Comparison of ENCODE assay signal across 31 cellular contexts in the genomic region with DNA sequence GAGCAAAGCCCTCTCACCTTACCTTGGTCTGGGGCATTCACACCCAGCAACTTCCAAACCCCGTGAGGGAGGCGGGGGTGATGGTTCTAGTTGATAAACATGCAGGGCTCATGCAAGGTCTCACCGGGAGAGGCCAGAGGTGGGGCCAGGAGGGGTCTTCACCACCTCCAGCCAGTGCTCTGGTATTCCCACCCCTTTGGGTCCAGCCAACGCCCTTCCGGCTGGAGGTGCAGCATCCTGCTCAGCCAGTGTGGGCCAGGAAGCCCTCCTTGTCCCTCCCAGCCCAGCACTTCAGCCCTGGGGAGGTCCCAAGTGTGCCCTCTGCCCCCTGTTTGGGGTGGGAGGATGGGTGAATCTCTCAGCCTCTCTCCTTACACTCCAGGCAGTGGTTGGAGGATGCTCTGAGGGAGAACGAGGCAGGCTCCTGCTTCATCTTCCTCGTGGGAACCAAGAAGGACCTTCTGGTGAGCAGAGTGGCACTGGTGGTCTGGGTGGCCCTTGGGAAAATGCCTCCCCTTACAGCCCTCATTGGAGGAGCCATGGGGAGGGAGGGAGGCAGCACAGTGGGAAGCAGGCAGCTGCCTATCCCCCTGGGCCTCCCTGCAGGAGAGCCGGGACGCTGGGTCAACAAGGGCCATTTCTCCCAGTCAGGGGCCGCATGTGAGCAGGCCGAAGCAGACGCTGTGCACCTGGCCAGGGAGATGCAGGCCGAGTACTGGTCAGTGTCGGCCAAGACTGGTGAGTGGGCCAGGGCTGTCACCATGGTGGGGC. TPM values are rescaled to one million over a fixed set of nuclear protein-coding genes. Genes with fewer than 3 reads are reported as not detected.
DNase-seq lines count a peak whose midpoint lies in the region; ATAC-seq, FAIRE-seq and TF ChIP-seq lines count a peak whose summit lies in the region.
"Had no signal": no experiment of that assay in that cellular context is flagged by ENCODE, and none has a peak within 500 bp of the region (broad histone marks: within the 10 kb centered on the region; RNA-seq: fewer than 3 reads in every experiment).

No MANE protein-coding gene starts in this region.

- H3K27ac ChIP-seq in right cardiac atrium (ENCODE audit: low read length) (no peak overlapping the region), endodermal cell (ENCODE audit: low read depth, low read length) (no peak overlapping the region)
- H3K27ac ChIP-seq: BLaER1 treated with 17β-estradiol and CSF1 and Interleukin-3, amounts not matched to agents 10 nM and 100 nM; SK-N-MC had no signal

- H3K4me1 ChIP-seq in right cardiac atrium (ENCODE audit: control insufficient read depth, insufficient read depth, low read length): no peaks in the 10 kb centered on the region
- H3K4me1 ChIP-seq in endodermal cell (ENCODE audit: control insufficient read depth, insufficient read depth, low read length): no peaks in the 10 kb centered on the region

- H3K36me3 Mint-ChIP-seq in endodermal cell (ENCODE audit: low read depth): no peaks in the 10 kb centered on the region

- DNase-seq in right cardiac atrium (peak in 2 of 3 donors; percentile 33 to 59), left ventricle myocardium superior (no peak), NCI-H146 treated with DMSO at 0.1 percent for 48 hours (lab: John Stamatoyannopoulos, UW; ENCODE audit: unreplicated experiment) (peak; percentile 73), endodermal cell (peak; percentile 74), urothelium cell line (ENCODE audit: low spot score) (no peak), frontal cortex (ENCODE audit: low spot score in 2 of 2) (no peak), AG08396 (ENCODE audit: low spot score) (no peak)
- DNase-seq: AML-193; Caco-2; CD4-positive, alpha-beta T cell; DMS79 treated with DMSO at 0.1 percent for 48 hours; GF-D8; KG1; NCI-H1048; NCI-H1436; NCI-H1930; NCI-H2107; NCI-H446 treated with DMSO at 0.1 percent for 48 hours; NCI-H526; OCI-M1; SIG-M5; SW 1271 had no signal

- H3K9me3 ChIP-seq in right cardiac atrium (ENCODE audit: control insufficient read depth, low read length) (no peaks in the 10 kb centered on the region), endodermal cell (ENCODE audit: control insufficient read depth, low read length) (no peaks in the 10 kb centered on the region)
- H3K9me3 ChIP-seq: BLaER1 treated with 17β-estradiol and CSF1 and Interleukin-3, amounts not matched to agents 10 nM and 100 nM; Caco-2 had no signal

- 80% methylated on average over 14 of the region's 14 CpGs for WGBS in right cardiac atrium
- WGBS in endodermal cell (ENCODE audit: insufficient coverage in 1 of 2, insufficient read length in 1 of 2), 2 experiments: 84% methylated on average over 14 of the region's 14 CpGs; no CpG with 5 or more reads in 1 of the 2 experiments

- no peaks in the 10 kb centered on the region for H3K36me3 ChIP-seq in endodermal cell (ENCODE audit: control insufficient read depth, insufficient read depth, low read length)
- H3K36me3 ChIP-seq: BLaER1 treated with 17β-estradiol and CSF1 and Interleukin-3, amounts not matched to agents 10 nM and 100 nM had no signal

- no peak for ATAC-seq in right cardiac atrium
- ATAC-seq in left ventricle myocardium superior: no peak
- no peak for ATAC-seq in HG03097 (IDR thresholded peaks at IDR 0.05; ENCODE audit: low FRiP score, unreplicated experiment)

- no peaks in the 10 kb centered on the region for H3K27me3 Mint-ChIP-seq in endodermal cell (ENCODE audit: insufficient read depth)
- H3K27me3 Mint-ChIP-seq: CD4-positive, alpha-beta T cell had no signal

- FAIRE-seq in urothelium cell line (lab: Jason Lieb, UNC) (peak; percentile 48), frontal cortex (lab: Jason Lieb, UNC) (no peak)
- FAIRE-seq: GM12891, RCC 7860 had no signal

- H3K27me3 ChIP-seq in right cardiac atrium (ENCODE audit: control insufficient read depth, insufficient read depth) (no peaks in the 10 kb centered on the region), endodermal cell (ENCODE audit: control insufficient read depth, insufficient read depth, low read length, poor library complexity, severe bottlenecking) (no peaks in the 10 kb centered on the region)
- H3K27me3 ChIP-seq: BLaER1 treated with 17β-estradiol and CSF1 and Interleukin-3, amounts not matched to agents 10 nM and 100 nM had no signal

- H3K9me3 Mint-ChIP-seq in endodermal cell: no peaks in the 10 kb centered on the region
- H3K9me3 Mint-ChIP-seq: CD4-positive, alpha-beta T cell; T-helper 1 cell treated with Interleukin-12 subunit alpha and Interleukin-12 subunit beta and Interleukin-4 antibody, amounts not matched to agents 30 μg/mL and 1 μg/mL, for 36 hours had no signal

- H3K4me1 Mint-ChIP-seq in endodermal cell: peaks cover 9% of the 10 kb centered on the region

- intact Hi-C loops in right cardiac atrium (cut with DNase I) (no loop called here), left ventricle myocardium superior (cut with micrococcal nuclease) (no loop called here)

- no peak overlapping the region for H3K27ac Mint-ChIP-seq in endodermal cell
- H3K27ac Mint-ChIP-seq: CD4-positive, alpha-beta T cell; T-helper 1 cell treated with Interleukin-12 subunit alpha and Interleukin-12 subunit beta and Interleukin-4 antibody, amounts not matched to agents 30 μg/mL and 1 μg/mL, for 36 hours had no signal

- no peak overlapping the region for H3K9ac ChIP-seq in endodermal cell (ENCODE audit: extremely low read depth, low read length, poor library complexity, severe bottlenecking)
- H3K9ac ChIP-seq: BLaER1 treated with 17β-estradiol and CSF1 and Interleukin-3, amounts not matched to agents 10 nM and 100 nM had no signal

- no peak for TF ChIP-seq CTCF in endodermal cell (conservative IDR thresholded peaks at IDR 0.05)

- no peak overlapping the region for H3K4me3 Mint-ChIP-seq in endodermal cell
- H3K4me3 Mint-ChIP-seq: CD4-positive, alpha-beta T cell; T-helper 1 cell treated with Interleukin-12 subunit alpha and Interleukin-12 subunit beta and Interleukin-4 antibody, amounts not matched to agents 30 μg/mL and 1 μg/mL, for 36 hours had no signal

- H3K4me3 ChIP-seq in right cardiac atrium (ENCODE audit: low read length) (no peak overlapping the region), endodermal cell (ENCODE audit: low read length) (no peak overlapping the region)
- H3K4me3 ChIP-seq: BLaER1 treated with 17β-estradiol and CSF1 and Interleukin-3, amounts not matched to agents 10 nM and 100 nM; SK-N-MC had no signal

RNA-seq across cellular contexts. Expression of a gene that starts 13.4 kb away (rescaled TPM):
- 1 to 10 TPM; 1.1 to 2.7 (median 1.6) TPM for total RNA-seq in right cardiac atrium
- polyA plus RNA-seq in right cardiac atrium: 0.59 TPM
- total RNA-seq in left ventricle myocardium superior: 0.74 TPM
- total RNA-seq in endodermal cell: 1 to 10 TPM; 2.6 to 3.3 TPM
- 6.8 TPM for polyA plus RNA-seq in endodermal cell (2013, experiment 1 of 2)
- 6.4 TPM for polyA plus RNA-seq in endodermal cell (2013, experiment 2 of 2)
- total RNA-seq in frontal cortex: 2.9 TPM

RNA-seq across cellular contexts. Expression of a gene that starts 16.9 kb away (rescaled TPM):
- total RNA-seq in right cardiac atrium: not detected
- 0.75 TPM for polyA plus RNA-seq in right cardiac atrium
- total RNA-seq in left ventricle myocardium superior: not detected
- 1 to 10 TPM in 1 of 2 donors, under 1 TPM in 1; 0.35 to 2.3 TPM for total RNA-seq in endodermal cell
- 1.4 TPM for polyA plus RNA-seq in endodermal cell (2013, experiment 1 of 2)
- polyA plus RNA-seq in endodermal cell (2013, experiment 2 of 2): 1.5 TPM
- total RNA-seq in frontal cortex: 2.4 TPM
- total RNA-seq: A172, H4, HT1080 had no signal

RNA-seq across cellular contexts. Expression of a gene that starts 21.6 kb away (rescaled TPM):
- 10 to 100 TPM; 35.4 to 48.0 (median 36.6) TPM for total RNA-seq in right cardiac atrium
- polyA plus RNA-seq in right cardiac atrium: 18.3 TPM
- 25.0 TPM for total RNA-seq in left ventricle myocardium superior
- 100 to 1,000 TPM; 102 to 172 TPM for total RNA-seq in endodermal cell
- polyA plus RNA-seq in endodermal cell (2013, experiment 1 of 2): 52.0 TPM
- polyA plus RNA-seq in endodermal cell (2013, experiment 2 of 2): 54.4 TPM
- total RNA-seq in frontal cortex: 46.1 TPM

Comparison
In these comparisons a context has a peak if more than half of its experiments do, and no peak if none do; other contexts are left out.
1. DNase-seq: peak in right cardiac atrium (2 of 3), NCI-H146 treated with DMSO at 0.1 percent for 48 hours (single experiment) and endodermal cell (single experiment); none in left ventricle myocardium superior (single experiment), urothelium cell line (single experiment), frontal cortex (0 of 2) and AG08396 (single experiment).